8 cellular contexts compared by ENCODE assay signal in the genomic region with DNA sequence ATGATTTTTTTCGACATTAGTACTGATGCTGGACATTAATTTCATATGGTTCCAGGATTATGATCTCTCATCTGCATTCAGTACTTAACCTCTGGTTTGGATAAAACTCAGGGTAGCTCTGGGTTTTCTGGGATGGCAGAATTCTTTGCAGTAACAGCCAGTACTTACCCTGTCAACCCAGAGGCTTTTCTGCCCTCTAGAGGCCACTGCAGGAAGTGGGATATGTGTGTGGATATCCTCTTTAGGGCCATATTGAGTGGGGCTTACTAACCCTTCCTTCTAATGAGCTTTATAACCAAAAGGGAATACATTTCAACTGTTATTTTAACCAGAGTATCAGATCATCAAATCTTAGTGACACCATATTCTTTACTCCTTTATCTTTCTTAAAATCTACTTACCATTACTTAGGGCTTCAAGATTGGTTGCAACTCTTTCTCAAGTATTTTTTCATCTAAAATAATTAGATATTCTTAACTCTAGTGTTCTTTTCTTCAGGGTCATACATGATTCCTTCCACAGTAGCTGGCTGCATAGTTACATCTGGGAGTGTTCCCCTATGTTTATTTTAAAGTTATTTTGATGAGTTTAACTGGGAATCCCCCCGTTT.
DNase-seq lines count a peak whose midpoint lies in the region; ATAC-seq, FAIRE-seq and TF ChIP-seq lines count a peak whose summit lies in the region.

No MANE protein-coding gene starts in this region.

- H3K4me1 Mint-ChIP-seq in H9: peaks cover 0 to 1% of the 10 kb centered on the region in 2 experiments; a peak in 1 of 4 replicates

- no peak overlapping the region for H3K4me3 Mint-ChIP-seq in H9

- H4K5ac ChIP-seq in H9 (ENCODE audit: insufficient read length, low read depth, low read length): no peak overlapping the region

- no peaks in the 10 kb centered on the region for H3K9me3 ChIP-seq in H9 (ENCODE audit: control insufficient read depth, low read depth, low read length)
- H3K9me3 ChIP-seq in body of pancreas: no peaks in the 10 kb centered on the region
- H3K9me3 ChIP-seq in parathyroid adenoma (ENCODE audit: control insufficient read depth, low read length): no peaks in the 10 kb centered on the region
- H3K9me3 ChIP-seq in vagina: no peaks in the 10 kb centered on the region
- no peaks in the 10 kb centered on the region for H3K9me3 ChIP-seq in kidney (ENCODE audit: control insufficient read depth in 1 of 2, low read length in 2 of 2)
- H3K9me3 ChIP-seq in Peyer's patch: no peaks in the 10 kb centered on the region

- H2BK120ac ChIP-seq in H9 (ENCODE audit: low read depth, low read length, poor library complexity, severe bottlenecking): no peak overlapping the region

- no peaks in the 10 kb centered on the region for H4K20me1 ChIP-seq in H9 (ENCODE audit: control insufficient read depth, insufficient read depth, insufficient read length)

- H2BK20ac ChIP-seq in H9 (ENCODE audit: low read depth, low read length, poor library complexity, severe bottlenecking): no peak overlapping the region

- H2BK5ac ChIP-seq in H9 (ENCODE audit: insufficient read length, low read length): no peak overlapping the region

- TF ChIP-seq POLR2A in body of pancreas (IDR thresholded peaks at IDR 0.05) (no peak), vagina (IDR thresholded peaks at IDR 0.05) (no peak), Peyer's patch (IDR thresholded peaks at IDR 0.05) (no peak)

- H3K9ac ChIP-seq in H9 (ENCODE audit: extremely low read depth, insufficient read length, low read length) (no peak overlapping the region), parathyroid adenoma (no peak overlapping the region), kidney (ENCODE audit: low read length in 2 of 2) (no peak overlapping the region)

- no peak overlapping the region for H3K18ac ChIP-seq in H9 (ENCODE audit: insufficient read length, low read depth, low read length)

- no peak overlapping the region for H2BK12ac ChIP-seq in H9 (ENCODE audit: insufficient read length, low read depth, low read length)

- H3K9me3 Mint-ChIP-seq in H9: peaks cover 0 to 4% of the 10 kb centered on the region in 2 experiments; a peak in 2 of 5 replicates

- H3K14ac ChIP-seq in H9 (ENCODE audit: insufficient read depth, low read length): no peak overlapping the region

- peak; percentile 48 for DNase-seq in COR-L47 (lab: John Stamatoyannopoulos, UW)
- DNase-seq in H9: peak; percentile 70
- DNase-seq in NCI-H226: peak; percentile 41
- DNase-seq in body of pancreas: peak; percentile 37 to 68 (median 46)
- no peak for DNase-seq in vagina (ENCODE audit: extremely low spot score in 2 of 2)
- no peak for DNase-seq in kidney
- no peak for DNase-seq in Peyer's patch

- H3K4me2 ChIP-seq in H9 (ENCODE audit: insufficient read depth, insufficient read length, low read length) (no peak overlapping the region), parathyroid adenoma (ENCODE audit: low read length) (no peak overlapping the region)

- no peak for FAIRE-seq in kidney (lab: Jason Lieb, UNC)

- no peak overlapping the region for H3K56ac ChIP-seq in H9 (ENCODE audit: insufficient read length, low read depth, low read length)

- no peaks in the 10 kb centered on the region for H3K79me2 ChIP-seq in H9 (ENCODE audit: insufficient read depth, low read length)
- H3K79me2 ChIP-seq in parathyroid adenoma: no peaks in the 10 kb centered on the region

- H2AFZ ChIP-seq in H9 (ENCODE audit: low read length) (no peak overlapping the region), parathyroid adenoma (no peak overlapping the region)

- H4K8ac ChIP-seq in H9 (replicated peaks; ENCODE audit: insufficient read length, low read depth, low read length): no peak overlapping the region

- WGBS in H9 (ENCODE audit: extremely low coverage, insufficient read length, low lambda C conversion rate): no CpG with 5 or more reads among the region's 2 CpGs
- 55 to 67% methylated on average over 2 of the region's 2 CpGs for WGBS in body of pancreas, 2 donors

- H3K27ac Mint-ChIP-seq in H9: no peak overlapping the region

- TF ChIP-seq CTCF in H9 (conservative IDR thresholded peaks at IDR 0.05) (peak; percentile 87), body of pancreas (IDR thresholded peaks at IDR 0.05) (peak; percentile 34 to 54 (median 37)), parathyroid adenoma (IDR thresholded peaks at IDR 0.05) (peak; percentile 22), vagina (IDR thresholded peaks at IDR 0.05) (no peak), kidney (IDR thresholded peaks at IDR 0.05; ENCODE audit: borderline replicate concordance, extremely low read depth, insufficient read depth) (no peak), Peyer's patch (IDR thresholded peaks at IDR 0.05) (peak in 3 of 6 experiments; percentile 8 to 20 (median 16))

- no peak overlapping the region for H3T11ph ChIP-seq in H9 (ENCODE audit: low read length)

- no peaks in the 10 kb centered on the region for H3K27me3 ChIP-seq in H9 (ENCODE audit: insufficient read depth, low read length)
- no peaks in the 10 kb centered on the region for H3K27me3 ChIP-seq in body of pancreas
- no peaks in the 10 kb centered on the region for H3K27me3 ChIP-seq in parathyroid adenoma (ENCODE audit: control insufficient read depth, insufficient read depth, low read length)
- no peaks in the 10 kb centered on the region for H3K27me3 ChIP-seq in vagina
- no peaks in the 10 kb centered on the region for H3K27me3 ChIP-seq in Peyer's patch

- H3K36me3 Mint-ChIP-seq in H9 (ENCODE audit: insufficient read depth in 1 of 3, low read depth in 3 of 3): peaks cover 0 to 2% (median 0%) of the 10 kb centered on the region in 3 experiments; a peak in 2 of 7 replicates

- peak; percentile 56 for ATAC-seq in body of pancreas

- no peak overlapping the region for H3K23ac ChIP-seq in H9 (ENCODE audit: insufficient read length, low read depth, low read length)

- H3K4ac ChIP-seq in H9 (ENCODE audit: low read depth, low read length): no peak overlapping the region

- no peak overlapping the region for H2AK5ac ChIP-seq in H9 (ENCODE audit: insufficient read length, low read length)

- no peaks in the 10 kb centered on the region for H3K79me1 ChIP-seq in H9 (ENCODE audit: insufficient read depth, low read depth, low read length, poor library complexity, severe bottlenecking)

- H3K4me3 ChIP-seq in body of pancreas (no peak overlapping the region), parathyroid adenoma (ENCODE audit: low read depth, low read length) (no peak overlapping the region), vagina (no peak overlapping the region), kidney (ENCODE audit: low read length in 2 of 2) (no peak overlapping the region), Peyer's patch (no peak overlapping the region)

- H3K4me1 ChIP-seq in H9 (ENCODE audit: insufficient read depth, low read length) (no peaks in the 10 kb centered on the region), body of pancreas (no peaks in the 10 kb centered on the region), parathyroid adenoma (no peaks in the 10 kb centered on the region), vagina (no peaks in the 10 kb centered on the region), kidney (ENCODE audit: control insufficient read depth in 1 of 2, insufficient read depth in 1 of 2, low read depth in 1 of 2, low read length in 2 of 2) (no peaks in the 10 kb centered on the region), Peyer's patch (no peaks in the 10 kb centered on the region)

- H3K27ac ChIP-seq in H9 (ENCODE audit: insufficient read length, low read depth, low read length) (no peak overlapping the region), body of pancreas (no peak overlapping the region), parathyroid adenoma (no peak overlapping the region), vagina (no peak overlapping the region), kidney (ENCODE audit: low read depth in 2 of 2, low read length in 2 of 2) (no peak overlapping the region), Peyer's patch (no peak overlapping the region)

- H3K23me2 ChIP-seq in H9 (ENCODE audit: insufficient read length, low read depth, low read length, poor library complexity, severe bottlenecking): no peaks in the 10 kb centered on the region

- no peak overlapping the region for H2BK15ac ChIP-seq in H9 (ENCODE audit: low read depth, low read length)

- no peak overlapping the region for H4K91ac ChIP-seq in H9 (ENCODE audit: insufficient read length, low read depth, low read length)

- H3K36me3 ChIP-seq in body of pancreas (replicated peaks in 1 of 2; ENCODE audit: insufficient read depth in 1 of 2, low read depth in 2 of 2) (no peaks in the 10 kb centered on the region), parathyroid adenoma (ENCODE audit: control insufficient read depth, insufficient read depth, low read length) (no peaks in the 10 kb centered on the region), vagina (no peaks in the 10 kb centered on the region), kidney (ENCODE audit: control insufficient read depth in 1 of 2, insufficient read depth in 2 of 2, low read length in 2 of 2) (no peaks in the 10 kb centered on the region), Peyer's patch (no peaks in the 10 kb centered on the region)

- intact Hi-C loops in body of pancreas (cut with DNase I) (no loop called here), vagina (cut with DNase I) (no loop called here), kidney (cut with DNase I) (no loop called here)

- peaks cover 2% of the 10 kb centered on the region; the same call in 1 of the 2 replicates for H3K27me3 Mint-ChIP-seq in H9 (ENCODE audit: low read depth)

Comparison
In these comparisons a context has a peak if more than half of its experiments do, and no peak if none do; other contexts are left out.
1. DNase-seq: peak in COR-L47 (single experiment), H9 (single experiment), NCI-H226 (single experiment) and body of pancreas (4 of 4); none in vagina (0 of 2), kidney (single experiment) and Peyer's patch (0 of 3).
2. CTCF ChIP-seq: peak in H9 (single experiment), body of pancreas (7 of 7) and parathyroid adenoma (single experiment); none in vagina (0 of 3) and kidney (single experiment).